In the genomic region with DNA sequence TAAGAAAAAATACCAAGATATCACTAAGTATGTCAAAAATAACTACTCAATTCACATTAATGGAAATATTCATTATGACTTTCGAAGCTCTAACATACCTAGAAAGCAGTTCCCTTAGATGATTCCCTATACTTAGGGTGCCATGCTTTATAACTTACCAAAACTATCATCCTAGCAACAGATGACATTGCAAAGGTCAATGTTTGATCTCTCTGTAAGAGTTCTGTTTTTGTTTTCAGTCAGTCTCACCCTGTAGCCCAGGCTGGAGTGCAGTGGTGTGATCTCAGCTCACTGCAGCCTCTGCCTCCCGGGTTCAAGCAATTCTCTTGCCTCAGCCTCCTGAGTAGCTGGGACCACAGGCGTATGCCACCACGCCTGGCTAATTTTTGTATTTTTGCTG, we compare ENCODE assay signal across 8 cellular contexts. TPM values are rescaled to one million over a fixed set of nuclear protein-coding genes. Genes with fewer than 3 reads are reported as not detected.
A peak's percentile ranks its signal among the peaks of the same experiment; 100 is the strongest.
DNase-seq lines count a peak whose midpoint lies in the region; ATAC-seq, FAIRE-seq and TF ChIP-seq lines count a peak whose summit lies in the region.
"Not testable (repeated sequence)": the region's sequence is repeated elsewhere in the genome, so short reads cannot be mapped to it uniquely, and the experiment has no call there.

No MANE protein-coding gene starts in this region.

- CTCF ChIA-PET in A549 (lab: Yijun Ruan, JAX); HepG2 (lab: Yijun Ruan, JAX; ENCODE audit: low intra/inter-chr PET ratio, low total read pairs): not testable (repeated sequence)

- TF ChIP-seq RAD21 in A549 (conservative IDR thresholded peaks at IDR 0.05 in 1 of 2, IDR thresholded peaks at IDR 0.05 in 1 of 2); HepG2 (CRISPR knock-in tag; IDR thresholded peaks at IDR 0.05): not testable (repeated sequence)

- H3K9me3 Mint-ChIP-seq in activated T-helper 17 cell treated with anti-CD3 and anti-CD28 coated beads, Interleukin-2, amount 50 U/mL, for 72 hours; stimulated activated naive CD8-positive, alpha-beta T cell treated with anti-CD3 and anti-CD28 coated beads, Interleukin-15, amount 100 ng/mL, for 72 hours: not testable (repeated sequence)

- H3K36me3 Mint-ChIP-seq in T-helper 17 cell (ENCODE audit: low read depth) = not testable (repeated sequence)
- H3K36me3 Mint-ChIP-seq in activated T-helper 17 cell treated with anti-CD3 and anti-CD28 coated beads, Interleukin-2, amount 50 U/mL, for 72 hours (ENCODE audit: low read depth) = peaks cover 96% of the 10 kb centered on the region

- not testable (repeated sequence) for TF ChIP-seq EP300 in A549 (IDR thresholded peaks at IDR 0.05); HepG2 (IDR thresholded peaks at IDR 0.05; ENCODE audit: low read depth in 2 of 2, low read length in 2 of 2); HepG2 (CRISPR knock-in tag; IDR thresholded peaks at IDR 0.05; ENCODE audit: borderline replicate concordance)

- not testable (repeated sequence) for H3K27me3 Mint-ChIP-seq in T-helper 17 cell; activated T-helper 17 cell treated with anti-CD3 and anti-CD28 coated beads, Interleukin-2, amount 50 U/mL, for 72 hours; stimulated activated naive CD8-positive, alpha-beta T cell treated with anti-CD3 and anti-CD28 coated beads, Interleukin-15, amount 100 ng/mL, for 72 hours

- not testable (repeated sequence) for H3K4me1 ChIP-seq in A549; HepG2 (ENCODE audit: insufficient read depth, low read length)

- H3K36me3 ChIP-seq in HepG2 (replicated peaks in 1 of 2; ENCODE audit: control insufficient read depth in 1 of 2, insufficient read depth in 2 of 2, low read length in 2 of 2) = peaks cover 12 to 54% of the 10 kb centered on the region in 2 experiments

- not testable (repeated sequence) for ATAC-seq in A549
- ATAC-seq in GM18870 (IDR thresholded peaks at IDR 0.05; ENCODE audit: unreplicated experiment) (peak; percentile 64), HG02885 (IDR thresholded peaks at IDR 0.05; ENCODE audit: poor library complexity, unreplicated experiment) (peak; percentile 57), T-helper 17 cell (peak; percentile 48), HepG2 (peak; percentile 34; the same call in 1 of the 3 replicates)
- ATAC-seq in activated T-helper 17 cell treated with anti-CD3 and anti-CD28 coated beads, Interleukin-2, amount 50 U/mL, for 72 hours (replicated peaks) = peak; percentile 60
- ATAC-seq in stimulated activated naive CD8-positive, alpha-beta T cell treated with anti-CD3 and anti-CD28 coated beads, Interleukin-15, amount 100 ng/mL, for 72 hours = peak; percentile 64

- 93% methylated on average over 1 of the region's 4 CpGs for WGBS in A549 (ENCODE audit: missing lambda C conversion rate)
- WGBS in HepG2 (ENCODE audit: low lambda C conversion rate) = 96% methylated on average over 2 of the region's 4 CpGs

- TF ChIP-seq CTCF in A549 (IDR thresholded peaks at IDR 0.05); coronary artery (IDR thresholded peaks at IDR 0.05); HepG2 (CRISPR knock-in tag; IDR thresholded peaks at IDR 0.05): not testable (repeated sequence)

- H3K4me1 Mint-ChIP-seq in T-helper 17 cell = peaks cover 26% of the 10 kb centered on the region
- H3K4me1 Mint-ChIP-seq in activated T-helper 17 cell treated with anti-CD3 and anti-CD28 coated beads, Interleukin-2, amount 50 U/mL, for 72 hours = peaks cover 20% of the 10 kb centered on the region
- H3K4me1 Mint-ChIP-seq in stimulated activated naive CD8-positive, alpha-beta T cell treated with anti-CD3 and anti-CD28 coated beads, Interleukin-15, amount 100 ng/mL, for 72 hours = peaks cover 24% of the 10 kb centered on the region

- intact Hi-C loops in HepG2 (cut with micrococcal nuclease; ENCODE audit: unreplicated experiment) = not testable (repeated sequence)

- not testable (repeated sequence) for H3K4me2 ChIP-seq in A549; HepG2 (ENCODE audit: low read depth, low read length)

- POLR2A ChIA-PET in A549 (lab: Yijun Ruan, JAX); HepG2 (lab: Yijun Ruan, JAX): not testable (repeated sequence)

- not testable (repeated sequence) for FAIRE-seq in A549 (lab: Jason Lieb, UNC); HepG2 (lab: Jason Lieb, UNC)

- BruUV-seq in HepG2 (replicated peaks; lab: Mats Ljungman, UMichigan) = not testable (repeated sequence)

- not testable (repeated sequence) for H3K9me3 ChIP-seq in A549; T-helper 17 cell (ENCODE audit: control insufficient read depth, low read length, poor library complexity, severe bottlenecking); HepG2 (ENCODE audit: low read length)

- not testable (repeated sequence) for H3K27me3 ChIP-seq in HepG2 (ENCODE audit: control insufficient read depth in 1 of 2, insufficient read depth in 2 of 2, low read length in 2 of 2)

- H3K4me3 Mint-ChIP-seq in T-helper 17 cell = not testable (repeated sequence)
- peak overlapping the region; percentile 63 for H3K4me3 Mint-ChIP-seq in activated T-helper 17 cell treated with anti-CD3 and anti-CD28 coated beads, Interleukin-2, amount 50 U/mL, for 72 hours
- peak overlapping the region in 1 of 2 donors; percentile 21 for H3K4me3 Mint-ChIP-seq in stimulated activated naive CD8-positive, alpha-beta T cell treated with anti-CD3 and anti-CD28 coated beads, Interleukin-15, amount 100 ng/mL, for 72 hours

- H3K4me3 ChIP-seq in A549; HepG2 (replicated peaks in 1 of 3; ENCODE audit: insufficient read depth in 1 of 3, low read depth in 2 of 3, low read length in 3 of 3): not testable (repeated sequence)
- peak overlapping the region; percentile 17 for H3K4me3 ChIP-seq in coronary artery

- not testable (repeated sequence) for H3K9ac ChIP-seq in HepG2 (ENCODE audit: insufficient read depth, low read depth, low read length)

- H2AFZ ChIP-seq in HepG2 (ENCODE audit: low read length) = not testable (repeated sequence)

- peak overlapping the region; percentile 86 for H3K27ac Mint-ChIP-seq in T-helper 17 cell
- peak overlapping the region; percentile 69 for H3K27ac Mint-ChIP-seq in activated T-helper 17 cell treated with anti-CD3 and anti-CD28 coated beads, Interleukin-2, amount 50 U/mL, for 72 hours
- peak overlapping the region in 1 of 2 donors; percentile 76 for H3K27ac Mint-ChIP-seq in stimulated activated naive CD8-positive, alpha-beta T cell treated with anti-CD3 and anti-CD28 coated beads, Interleukin-15, amount 100 ng/mL, for 72 hours

- H3K79me2 ChIP-seq in HepG2 (ENCODE audit: insufficient read depth, low read length) = not testable (repeated sequence)

- H3K27ac ChIP-seq in A549; HepG2 (ENCODE audit: extremely low read length, insufficient read depth, low read length): not testable (repeated sequence)
- peak overlapping the region; percentile 9 to 40 for H3K27ac ChIP-seq in coronary artery

- in situ Hi-C loops in HepG2 (cut with HindIII; ENCODE audit: extremely low pct_ligation_motif_present, low pct_unique_long_range_greater_than_20kb) = not testable (repeated sequence)

- not testable (repeated sequence) for DNase-seq in A549 (ENCODE audit: low read depth in 1 of 2, low spot score in 1 of 2); T-helper 17 cell; coronary artery (ENCODE audit: low spot score); HepG2 (ENCODE audit: low spot score); stimulated activated naive CD8-positive, alpha-beta T cell treated with anti-CD3 and anti-CD28 coated beads, Interleukin-15, amount 100 ng/mL, for 72 hours

- not testable (repeated sequence) for H4K20me1 ChIP-seq in HepG2 (ENCODE audit: insufficient read depth, low read length)

- TF ChIP-seq POLR2A in A549 (IDR thresholded peaks at IDR 0.05; ENCODE audit: low read length); HepG2 (IDR thresholded peaks at IDR 0.05; ENCODE audit: insufficient read depth in 1 of 2, low read depth in 2 of 2, low read length in 2 of 2): not testable (repeated sequence)

RNA-seq across cellular contexts. Expression of a gene that starts 16.5 kb away (rescaled TPM):
- polyA plus RNA-seq in A549 (2011; rRNA removed) (20.0 and 21.1 TPM in 2 replicates), A549 (2017; fragmentation: RNase III; extraction: RNeasy Plus Mini Kit Qiagen cat#74134 plus additional on column Dnase treatment) (11.7 to 12.6 TPM (median 12.1 TPM) in 3 replicates), HepG2 (2011; rRNA removed) (10.0 and 10.1 TPM in 2 replicates)
- 3.9 and 4.9 TPM in 2 replicates for polyA plus RNA-seq in A549 (2012; cell fraction: cytosol; rRNA removed)
- polyA plus RNA-seq in A549 (2012; cell fraction: nucleus; rRNA removed) = 9.7 and 10.3 TPM in 2 replicates
- polyA minus RNA-seq in A549 (2011; rRNA and poly(A)+ RNA removed) = 6.9 and 7.1 TPM in 2 replicates
- total RNA-seq in T-helper 17 cell (10 to 100 TPM; 21.5 to 32.8 TPM), HepG2 (2016; rRNA removed; fragmentation: Illumina TruSeq; extraction: Trizol) (6.7 and 13.7 TPM in 2 replicates)
- total RNA-seq in activated T-helper 17 cell treated with anti-CD3 and anti-CD28 coated beads, Interleukin-2, amount 50 U/mL, for 72 hours = 10 to 100 TPM in 1 of 2 donors, 1 to 10 TPM in 1; 9.9 to 29.0 TPM
- total RNA-seq in HepG2 (2016; cell fraction: cytosol; rRNA removed; fragmentation: Illumina TruSeq; extraction: Trizol; ENCODE audit: low read depth) = 1.8 and 2.2 TPM in 2 replicates
- total RNA-seq in HepG2 (2016; cell fraction: insoluble cytoplasmic fraction; rRNA removed; fragmentation: Illumina TruSeq; extraction: Trizol) = 8.0 and 12.5 TPM in 2 replicates
- 3.0 and 3.5 TPM in 2 replicates for total RNA-seq in HepG2 (2016; cell fraction: membrane; rRNA removed; fragmentation: Illumina TruSeq; extraction: Trizol)
- 18.3 and 18.9 TPM in 2 replicates for total RNA-seq in HepG2 (2016; cell fraction: nucleus; rRNA removed; fragmentation: Illumina TruSeq; extraction: Trizol)
- polyA plus RNA-seq in HepG2 (2011; cell fraction: cytosol; rRNA removed) = 5.0 and 7.4 TPM in 2 replicates
- 10.6 and 11.1 TPM in 2 replicates for polyA plus RNA-seq in HepG2 (2011; cell fraction: nucleus; rRNA removed)
- 10.4 and 11.3 TPM in 2 replicates for polyA plus RNA-seq in HepG2 (2012)
- polyA plus RNA-seq in HepG2 (2016; cell fraction: cytosol; fragmentation: Illumina TruSeq; extraction: Trizol; ENCODE audit: low read depth) = 0.95 and 1.3 TPM in 2 replicates
- polyA plus RNA-seq in HepG2 (2016; cell fraction: insoluble cytoplasmic fraction; fragmentation: Illumina TruSeq; extraction: Trizol; ENCODE audit: low read depth) = 6.2 and 8.3 TPM in 2 replicates
- polyA plus RNA-seq in HepG2 (2016; cell fraction: membrane; fragmentation: Illumina TruSeq; extraction: Trizol; ENCODE audit: low read depth) = 2.4 TPM in 2 replicates
- 21.3 and 21.9 TPM in 2 replicates for polyA plus RNA-seq in HepG2 (2016; cell fraction: nucleus; fragmentation: Illumina TruSeq; extraction: Trizol; ENCODE audit: insufficient read depth, low read depth)
- 4.3 and 5.8 TPM in 2 replicates for polyA minus RNA-seq in HepG2 (2011; rRNA and poly(A)+ RNA removed; ENCODE audit: low replicate concordance)
- 4.4 and 5.8 TPM in 2 replicates for polyA minus RNA-seq in HepG2 (2011; cell fraction: cytosol; rRNA and poly(A)+ RNA removed)
- polyA minus RNA-seq in HepG2 (2011; cell fraction: nucleus; rRNA and poly(A)+ RNA removed) = 26.1 and 29.2 TPM in 2 replicates

RNA-seq across cellular contexts. Expression of a gene that starts 18.6 kb away (rescaled TPM):
- polyA plus RNA-seq in A549 (2011; rRNA removed) (24.0 and 24.3 TPM in 2 replicates), A549 (2017; fragmentation: RNase III; extraction: RNeasy Plus Mini Kit Qiagen cat#74134 plus additional on column Dnase treatment) (16.8 to 20.3 TPM (median 17.8 TPM) in 3 replicates), HepG2 (2011; rRNA removed) (10.6 and 11.5 TPM in 2 replicates)
- 6.5 and 8.7 TPM in 2 replicates for polyA plus RNA-seq in A549 (2012; cell fraction: cytosol; rRNA removed)
- polyA plus RNA-seq in A549 (2012; cell fraction: nucleus; rRNA removed) = 5.0 and 5.6 TPM in 2 replicates
- 13.3 and 13.8 TPM in 2 replicates for polyA minus RNA-seq in A549 (2011; rRNA and poly(A)+ RNA removed)
- total RNA-seq in T-helper 17 cell (10 to 100 TPM; 74.3 to 81.2 TPM), HepG2 (2016; rRNA removed; fragmentation: Illumina TruSeq; extraction: Trizol) (18.5 and 22.6 TPM in 2 replicates)
- total RNA-seq in activated T-helper 17 cell treated with anti-CD3 and anti-CD28 coated beads, Interleukin-2, amount 50 U/mL, for 72 hours = 10 to 100 TPM; 38.9 to 53.3 TPM
- 2.3 and 2.6 TPM in 2 replicates for total RNA-seq in HepG2 (2016; cell fraction: cytosol; rRNA removed; fragmentation: Illumina TruSeq; extraction: Trizol; ENCODE audit: low read depth)
- total RNA-seq in HepG2 (2016; cell fraction: insoluble cytoplasmic fraction; rRNA removed; fragmentation: Illumina TruSeq; extraction: Trizol) = 18.5 and 23.2 TPM in 2 replicates
- 7.6 and 9.0 TPM in 2 replicates for total RNA-seq in HepG2 (2016; cell fraction: membrane; rRNA removed; fragmentation: Illumina TruSeq; extraction: Trizol)
- total RNA-seq in HepG2 (2016; cell fraction: nucleus; rRNA removed; fragmentation: Illumina TruSeq; extraction: Trizol) = 20.3 and 21.3 TPM in 2 replicates
- polyA plus RNA-seq in HepG2 (2011; cell fraction: cytosol; rRNA removed) = 6.0 and 9.2 TPM in 2 replicates
- 7.8 and 8.4 TPM in 2 replicates for polyA plus RNA-seq in HepG2 (2011; cell fraction: nucleus; rRNA removed)
- 13.9 and 14.9 TPM in 2 replicates for polyA plus RNA-seq in HepG2 (2012)
- 0.85 and 1.0 TPM in 2 replicates for polyA plus RNA-seq in HepG2 (2016; cell fraction: cytosol; fragmentation: Illumina TruSeq; extraction: Trizol; ENCODE audit: low read depth)
- 18.4 and 20.6 TPM in 2 replicates for polyA plus RNA-seq in HepG2 (2016; cell fraction: insoluble cytoplasmic fraction; fragmentation: Illumina TruSeq; extraction: Trizol; ENCODE audit: low read depth)
- 4.1 and 4.8 TPM in 2 replicates for polyA plus RNA-seq in HepG2 (2016; cell fraction: membrane; fragmentation: Illumina TruSeq; extraction: Trizol; ENCODE audit: low read depth)
- 15.3 and 17.3 TPM in 2 replicates for polyA plus RNA-seq in HepG2 (2016; cell fraction: nucleus; fragmentation: Illumina TruSeq; extraction: Trizol; ENCODE audit: insufficient read depth, low read depth)
- polyA minus RNA-seq in HepG2 (2011; rRNA and poly(A)+ RNA removed; ENCODE audit: low replicate concordance) = 12.2 and 30.0 TPM in 2 replicates
- 14.8 and 21.8 TPM in 2 replicates for polyA minus RNA-seq in HepG2 (2011; cell fraction: cytosol; rRNA and poly(A)+ RNA removed)
- 49.8 and 50.1 TPM in 2 replicates for polyA minus RNA-seq in HepG2 (2011; cell fraction: nucleus; rRNA and poly(A)+ RNA removed)
